20 cellular contexts compared by ENCODE assay signal in the genomic region with DNA sequence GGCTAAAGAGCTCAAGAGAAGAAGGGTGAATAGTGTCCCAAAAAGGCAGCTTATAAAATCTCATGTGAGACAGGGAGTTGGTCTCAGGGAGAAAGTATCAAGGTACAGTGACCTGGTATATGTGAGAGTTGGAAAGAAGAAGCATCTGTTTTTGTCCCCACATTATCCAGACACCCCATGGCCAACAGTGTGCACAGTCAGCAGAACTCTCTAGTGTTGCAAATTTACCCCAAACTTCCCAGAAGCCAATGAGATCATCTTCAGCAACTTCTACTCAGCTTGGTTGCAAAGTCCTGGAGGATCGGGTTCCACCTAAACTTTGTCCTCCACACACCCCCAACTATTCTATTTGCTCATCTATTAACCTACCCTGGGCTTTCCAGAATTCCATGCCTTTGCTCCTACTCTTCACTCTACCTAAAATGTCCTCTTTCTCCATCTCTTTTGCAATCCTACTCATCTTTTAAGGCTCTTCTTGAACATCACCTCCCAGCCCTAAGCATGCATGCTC.
"Had no signal": no experiment of that assay in that cellular context is flagged by ENCODE, and none has a peak within 500 bp of the region (broad histone marks: within the 10 kb centered on the region; RNA-seq: fewer than 3 reads in every experiment).

No MANE protein-coding gene starts in this region.

- H3K4me3 ChIP-seq: dorsolateral prefrontal cortex, esophagus squamous epithelium, heart left ventricle, lung, neural progenitor cell, right lobe of liver, skin epidermis, thoracic aorta had no signal

- H3K4me2 ChIP-seq: neural progenitor cell had no signal

- H3K27ac ChIP-seq: dorsolateral prefrontal cortex, esophagus squamous epithelium, neural progenitor cell, right lobe of liver, thoracic aorta had no signal

- H3K4me1 Mint-ChIP-seq: neural progenitor cell had no signal

- H3K27me3 ChIP-seq: dorsolateral prefrontal cortex, esophagus squamous epithelium, heart left ventricle, neural progenitor cell, right lobe of liver had no signal

- H3K9ac ChIP-seq: neural progenitor cell had no signal

- H3K9me3 Mint-ChIP-seq: activated CD4-positive, alpha-beta memory T cell treated with anti-CD3 and anti-CD28 coated beads for 36 hours; activated naive CD4-positive, alpha-beta T cell treated with anti-CD3 and anti-CD28 coated beads, Interleukin-2, amount 50 U/mL, for 72 hours; central memory CD8-positive, alpha-beta T cell; effector memory CD8-positive, alpha-beta T cell; naive thymus-derived CD4-positive, alpha-beta T cell; neural progenitor cell; T-helper 1 cell treated with Interleukin-12 subunit alpha and Interleukin-12 subunit beta and Interleukin-4 antibody, amounts not matched to agents 30 μg/mL and 1 μg/mL, for 36 hours had no signal

- H3K27ac Mint-ChIP-seq: activated CD4-positive, alpha-beta memory T cell treated with anti-CD3 and anti-CD28 coated beads for 36 hours; activated naive CD4-positive, alpha-beta T cell treated with anti-CD3 and anti-CD28 coated beads, Interleukin-2, amount 50 U/mL, for 72 hours had no signal

- H3K9me3 ChIP-seq: esophagus squamous epithelium, heart left ventricle, right lobe of liver, thoracic aorta had no signal

- H3K4me1 ChIP-seq: esophagus squamous epithelium, neural progenitor cell, right lobe of liver had no signal

- H3K4me3 Mint-ChIP-seq: activated CD4-positive, alpha-beta memory T cell treated with anti-CD3 and anti-CD28 coated beads for 36 hours; central memory CD8-positive, alpha-beta T cell; effector memory CD8-positive, alpha-beta T cell; neural progenitor cell; T-helper 1 cell treated with Interleukin-12 subunit alpha and Interleukin-12 subunit beta and Interleukin-4 antibody, amounts not matched to agents 30 μg/mL and 1 μg/mL, for 36 hours had no signal

- DNase-seq: activated CD4-positive, alpha-beta memory T cell treated with anti-CD3 and anti-CD28 coated beads for 36 hours; activated CD4-positive, alpha-beta T cell treated with anti-CD3 and anti-CD28 coated beads for 48 hours; activated CD4-positive, CD25-positive, alpha-beta regulatory T cell; dorsolateral prefrontal cortex; effector memory CD8-positive, alpha-beta T cell; esophagus squamous epithelium; heart left ventricle; naive thymus-derived CD4-positive, alpha-beta T cell; posterior cingulate gyrus; right lobe of liver; stimulated activated CD4-positive, alpha-beta T cell treated with anti-CD3 and anti-CD28 coated beads, Interleukin-2, amount 100 ng/mL, for 24 hours; stimulated activated CD8-positive, alpha-beta memory T cell treated with anti-CD3 and anti-CD28 coated beads, Interleukin-4, amount 100 ng/mL, for 48 hours; stimulated activated naive CD4-positive, alpha-beta T cell had no signal

- ATAC-seq: effector memory CD8-positive, alpha-beta T cell; heart left ventricle; naive thymus-derived CD4-positive, alpha-beta T cell had no signal

- H3K27me3 Mint-ChIP-seq: activated CD4-positive, alpha-beta memory T cell treated with anti-CD3 and anti-CD28 coated beads for 36 hours; central memory CD8-positive, alpha-beta T cell; effector memory CD8-positive, alpha-beta T cell; naive thymus-derived CD4-positive, alpha-beta T cell had no signal

- H2AFZ ChIP-seq: neural progenitor cell had no signal

- H3K36me3 ChIP-seq: neural progenitor cell had no signal
